Comparison of ENCODE assay signal across 3 cellular contexts in the genomic region with DNA sequence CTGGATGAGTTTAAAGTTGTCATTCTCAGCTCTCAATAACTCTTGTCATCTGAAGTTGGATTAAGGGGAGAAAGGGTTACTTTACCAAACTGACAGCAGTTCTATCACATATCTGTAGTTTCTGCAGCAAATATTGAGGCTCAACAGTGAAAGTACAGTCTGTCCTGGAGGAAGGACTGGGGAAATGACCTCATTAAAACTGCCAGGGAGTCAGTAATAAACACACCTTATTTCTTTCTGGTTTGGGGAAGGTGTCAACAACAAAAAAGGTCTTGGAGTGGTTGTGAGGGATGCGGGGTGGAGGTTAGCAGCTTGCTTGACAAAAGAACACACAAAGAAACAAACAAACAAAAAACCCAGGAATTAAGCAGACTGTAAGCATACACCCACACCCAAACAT.
TF ChIP-seq lines count a peak whose summit lies in the region.

No MANE protein-coding gene starts in this region.

TF ChIP-seq in SK-N-SH, 30 proteins besides CTCF, POLR2A, EP300 and RAD21:
- no peak for TF ChIP-seq TCF12 (IDR thresholded peaks at IDR 0.05)
- TF ChIP-seq RXRA (IDR thresholded peaks at IDR 0.05; ENCODE audit: borderline replicate concordance, low read depth): no peak
- TF ChIP-seq SMC3 (IDR thresholded peaks at IDR 0.05; ENCODE audit: low read depth, low read length): no peak
- TF ChIP-seq FOXJ3 (CRISPR knock-in tag; IDR thresholded peaks at IDR 0.05): no peak
- TF ChIP-seq CHD2 (IDR thresholded peaks at IDR 0.05; ENCODE audit: low read length, partially characterized antibody): no peak
- TF ChIP-seq RCOR1 (IDR thresholded peaks at IDR 0.05; ENCODE audit: low read length): no peak
- no peak for TF ChIP-seq POLR2AphosphoS5 (IDR thresholded peaks at IDR 0.05; ENCODE audit: low read depth, low read length)
- no peak for TF ChIP-seq FOSL2 (IDR thresholded peaks at IDR 0.05; ENCODE audit: borderline replicate concordance, low read depth)
- no peak for TF ChIP-seq RFX5 (IDR thresholded peaks at IDR 0.05; ENCODE audit: low read length)

TF ChIP-seq in SK-N-SH treated with all-trans-retinoic acid at 6 μM for 48 hours, 23 proteins besides CTCF, POLR2A, EP300 and RAD21:
- TF ChIP-seq, protein P1, sequence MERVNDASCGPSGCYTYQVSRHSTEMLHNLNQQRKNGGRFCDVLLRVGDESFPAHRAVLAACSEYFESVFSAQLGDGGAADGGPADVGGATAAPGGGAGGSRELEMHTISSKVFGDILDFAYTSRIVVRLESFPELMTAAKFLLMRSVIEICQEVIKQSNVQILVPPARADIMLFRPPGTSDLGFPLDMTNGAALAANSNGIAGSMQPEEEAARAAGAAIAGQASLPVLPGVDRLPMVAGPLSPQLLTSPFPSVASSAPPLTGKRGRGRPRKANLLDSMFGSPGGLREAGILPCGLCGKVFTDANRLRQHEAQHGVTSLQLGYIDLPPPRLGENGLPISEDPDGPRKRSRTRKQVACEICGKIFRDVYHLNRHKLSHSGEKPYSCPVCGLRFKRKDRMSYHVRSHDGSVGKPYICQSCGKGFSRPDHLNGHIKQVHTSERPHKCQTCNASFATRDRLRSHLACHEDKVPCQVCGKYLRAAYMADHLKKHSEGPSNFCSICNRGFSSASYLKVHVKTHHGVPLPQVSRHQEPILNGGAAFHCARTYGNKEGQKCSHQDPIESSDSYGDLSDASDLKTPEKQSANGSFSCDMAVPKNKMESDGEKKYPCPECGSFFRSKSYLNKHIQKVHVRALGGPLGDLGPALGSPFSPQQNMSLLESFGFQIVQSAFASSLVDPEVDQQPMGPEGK (CRISPR knock-in tag; IDR thresholded peaks at IDR 0.05; ENCODE audit: borderline replicate concordance): no peak
- TF ChIP-seq OSR1 (CRISPR knock-in tag; IDR thresholded peaks at IDR 0.05) (no peak), ARNTL (CRISPR knock-in tag; IDR thresholded peaks at IDR 0.05; ENCODE audit: borderline replicate concordance, low read depth) (no peak), ZC3H10 (CRISPR knock-in tag; IDR thresholded peaks at IDR 0.05) (no peak), GLIS3 (CRISPR knock-in tag; IDR thresholded peaks at IDR 0.05) (no peak), SNAI2 (CRISPR knock-in tag; IDR thresholded peaks at IDR 0.05) (no peak), PPARA (CRISPR knock-in tag; IDR thresholded peaks at IDR 0.05; ENCODE audit: borderline replicate concordance) (no peak), ZFP3 (CRISPR knock-in tag; IDR thresholded peaks at IDR 0.05) (no peak), BACH2 (CRISPR knock-in tag; IDR thresholded peaks at IDR 0.05; ENCODE audit: borderline replicate concordance) (no peak), RARB (CRISPR knock-in tag; IDR thresholded peaks at IDR 0.05) (no peak), CSDC2 (CRISPR knock-in tag; IDR thresholded peaks at IDR 0.05) (no peak), ZNF8 (CRISPR knock-in tag; IDR thresholded peaks at IDR 0.05) (no peak), TCF4 (CRISPR knock-in tag; IDR thresholded peaks at IDR 0.05; ENCODE audit: borderline replicate concordance) (no peak)
- TF ChIP-seq, protein P2, sequence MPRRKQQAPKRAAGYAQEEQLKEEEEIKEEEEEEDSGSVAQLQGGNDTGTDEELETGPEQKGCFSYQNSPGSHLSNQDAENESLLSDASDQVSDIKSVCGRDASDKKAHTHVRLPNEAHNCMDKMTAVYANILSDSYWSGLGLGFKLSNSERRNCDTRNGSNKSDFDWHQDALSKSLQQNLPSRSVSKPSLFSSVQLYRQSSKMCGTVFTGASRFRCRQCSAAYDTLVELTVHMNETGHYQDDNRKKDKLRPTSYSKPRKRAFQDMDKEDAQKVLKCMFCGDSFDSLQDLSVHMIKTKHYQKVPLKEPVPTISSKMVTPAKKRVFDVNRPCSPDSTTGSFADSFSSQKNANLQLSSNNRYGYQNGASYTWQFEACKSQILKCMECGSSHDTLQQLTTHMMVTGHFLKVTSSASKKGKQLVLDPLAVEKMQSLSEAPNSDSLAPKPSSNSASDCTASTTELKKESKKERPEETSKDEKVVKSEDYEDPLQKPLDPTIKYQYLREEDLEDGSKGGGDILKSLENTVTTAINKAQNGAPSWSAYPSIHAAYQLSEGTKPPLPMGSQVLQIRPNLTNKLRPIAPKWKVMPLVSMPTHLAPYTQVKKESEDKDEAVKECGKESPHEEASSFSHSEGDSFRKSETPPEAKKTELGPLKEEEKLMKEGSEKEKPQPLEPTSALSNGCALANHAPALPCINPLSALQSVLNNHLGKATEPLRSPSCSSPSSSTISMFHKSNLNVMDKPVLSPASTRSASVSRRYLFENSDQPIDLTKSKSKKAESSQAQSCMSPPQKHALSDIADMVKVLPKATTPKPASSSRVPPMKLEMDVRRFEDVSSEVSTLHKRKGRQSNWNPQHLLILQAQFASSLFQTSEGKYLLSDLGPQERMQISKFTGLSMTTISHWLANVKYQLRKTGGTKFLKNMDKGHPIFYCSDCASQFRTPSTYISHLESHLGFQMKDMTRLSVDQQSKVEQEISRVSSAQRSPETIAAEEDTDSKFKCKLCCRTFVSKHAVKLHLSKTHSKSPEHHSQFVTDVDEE (CRISPR knock-in tag; IDR thresholded peaks at IDR 0.05): no peak
- TF ChIP-seq, protein P3, sequence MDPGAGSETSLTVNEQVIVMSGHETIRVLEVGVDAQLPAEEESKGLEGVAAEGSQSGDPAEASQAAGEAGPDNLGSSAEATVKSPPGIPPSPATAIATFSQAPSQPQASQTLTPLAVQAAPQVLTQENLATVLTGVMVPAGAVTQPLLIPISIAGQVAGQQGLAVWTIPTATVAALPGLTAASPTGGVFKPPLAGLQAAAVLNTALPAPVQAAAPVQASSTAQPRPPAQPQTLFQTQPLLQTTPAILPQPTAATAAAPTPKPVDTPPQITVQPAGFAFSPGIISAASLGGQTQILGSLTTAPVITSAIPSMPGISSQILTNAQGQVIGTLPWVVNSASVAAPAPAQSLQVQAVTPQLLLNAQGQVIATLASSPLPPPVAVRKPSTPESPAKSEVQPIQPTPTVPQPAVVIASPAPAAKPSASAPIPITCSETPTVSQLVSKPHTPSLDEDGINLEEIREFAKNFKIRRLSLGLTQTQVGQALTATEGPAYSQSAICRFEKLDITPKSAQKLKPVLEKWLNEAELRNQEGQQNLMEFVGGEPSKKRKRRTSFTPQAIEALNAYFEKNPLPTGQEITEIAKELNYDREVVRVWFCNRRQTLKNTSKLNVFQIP (CRISPR knock-in tag; IDR thresholded peaks at IDR 0.05; ENCODE audit: borderline replicate concordance, low read depth): no peak

TF ChIP-seq in endothelial cell of umbilical vein, 7 proteins besides CTCF, POLR2A, EP300 and RAD21:
- TF ChIP-seq POLR2AphosphoS5 (IDR thresholded peaks at IDR 0.05; ENCODE audit: insufficient read depth, low read depth, low read length): no peak
